1 cellular context compared by ENCODE assay signal in the genomic region with DNA sequence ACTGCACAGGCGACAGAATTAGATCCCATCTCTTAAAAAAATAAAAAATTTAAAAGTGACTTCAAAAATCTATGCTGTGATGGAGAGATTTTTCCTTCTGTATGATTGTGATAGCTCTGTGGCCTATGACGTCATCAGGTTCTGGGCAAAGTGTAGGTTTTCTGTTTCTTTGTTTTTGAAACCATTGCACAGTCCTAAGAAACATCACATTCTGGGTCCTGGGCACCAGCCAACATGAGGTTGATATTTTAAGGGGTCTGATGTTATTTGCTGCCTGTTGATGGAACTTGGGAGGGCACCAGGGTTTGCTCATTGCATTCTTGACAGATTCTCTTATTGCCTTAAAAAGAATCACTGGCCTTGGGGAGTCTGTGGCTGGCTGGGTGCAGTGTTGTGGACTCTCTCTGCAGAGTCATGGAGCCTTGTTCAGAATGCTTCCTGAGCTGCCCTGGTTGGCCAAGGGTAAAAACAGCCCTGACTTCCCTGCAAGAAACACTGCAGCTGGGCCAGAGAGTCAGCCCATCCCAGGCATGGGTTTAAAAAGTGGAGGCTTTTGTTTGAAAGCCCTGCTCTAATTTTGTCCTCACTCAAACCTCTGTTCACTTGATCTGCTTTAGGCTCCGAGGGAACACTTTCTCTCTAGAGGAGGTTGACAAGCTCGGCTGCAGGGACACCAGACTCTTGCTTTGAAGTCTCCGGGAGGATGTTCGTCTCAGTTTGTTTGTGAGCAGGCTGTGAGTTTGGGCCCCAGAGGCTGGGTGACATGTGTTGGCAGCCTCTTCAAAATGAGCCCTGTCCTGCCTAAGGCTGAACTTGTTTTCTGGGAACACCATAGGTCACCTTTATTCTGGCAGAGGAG.
A peak's percentile ranks its signal among the peaks of the same experiment; 100 is the strongest.
TF ChIP-seq lines count a peak whose summit lies in the region.

No MANE protein-coding gene starts in this region.

TF ChIP-seq in HEK293, 187 proteins besides CTCF, POLR2A, EP300 and RAD21:
- 0 out of 2 replicates have a peak, but pooled peaks have one; percentile 20 for TF ChIP-seq ZBTB20 (tag by site-specific recombination; IDR thresholded peaks at IDR 0.05)
- no peak for TF ChIP-seq ZEB2 (tag by site-specific recombination; IDR thresholded peaks at IDR 0.05)
- TF ChIP-seq, protein P1, sequence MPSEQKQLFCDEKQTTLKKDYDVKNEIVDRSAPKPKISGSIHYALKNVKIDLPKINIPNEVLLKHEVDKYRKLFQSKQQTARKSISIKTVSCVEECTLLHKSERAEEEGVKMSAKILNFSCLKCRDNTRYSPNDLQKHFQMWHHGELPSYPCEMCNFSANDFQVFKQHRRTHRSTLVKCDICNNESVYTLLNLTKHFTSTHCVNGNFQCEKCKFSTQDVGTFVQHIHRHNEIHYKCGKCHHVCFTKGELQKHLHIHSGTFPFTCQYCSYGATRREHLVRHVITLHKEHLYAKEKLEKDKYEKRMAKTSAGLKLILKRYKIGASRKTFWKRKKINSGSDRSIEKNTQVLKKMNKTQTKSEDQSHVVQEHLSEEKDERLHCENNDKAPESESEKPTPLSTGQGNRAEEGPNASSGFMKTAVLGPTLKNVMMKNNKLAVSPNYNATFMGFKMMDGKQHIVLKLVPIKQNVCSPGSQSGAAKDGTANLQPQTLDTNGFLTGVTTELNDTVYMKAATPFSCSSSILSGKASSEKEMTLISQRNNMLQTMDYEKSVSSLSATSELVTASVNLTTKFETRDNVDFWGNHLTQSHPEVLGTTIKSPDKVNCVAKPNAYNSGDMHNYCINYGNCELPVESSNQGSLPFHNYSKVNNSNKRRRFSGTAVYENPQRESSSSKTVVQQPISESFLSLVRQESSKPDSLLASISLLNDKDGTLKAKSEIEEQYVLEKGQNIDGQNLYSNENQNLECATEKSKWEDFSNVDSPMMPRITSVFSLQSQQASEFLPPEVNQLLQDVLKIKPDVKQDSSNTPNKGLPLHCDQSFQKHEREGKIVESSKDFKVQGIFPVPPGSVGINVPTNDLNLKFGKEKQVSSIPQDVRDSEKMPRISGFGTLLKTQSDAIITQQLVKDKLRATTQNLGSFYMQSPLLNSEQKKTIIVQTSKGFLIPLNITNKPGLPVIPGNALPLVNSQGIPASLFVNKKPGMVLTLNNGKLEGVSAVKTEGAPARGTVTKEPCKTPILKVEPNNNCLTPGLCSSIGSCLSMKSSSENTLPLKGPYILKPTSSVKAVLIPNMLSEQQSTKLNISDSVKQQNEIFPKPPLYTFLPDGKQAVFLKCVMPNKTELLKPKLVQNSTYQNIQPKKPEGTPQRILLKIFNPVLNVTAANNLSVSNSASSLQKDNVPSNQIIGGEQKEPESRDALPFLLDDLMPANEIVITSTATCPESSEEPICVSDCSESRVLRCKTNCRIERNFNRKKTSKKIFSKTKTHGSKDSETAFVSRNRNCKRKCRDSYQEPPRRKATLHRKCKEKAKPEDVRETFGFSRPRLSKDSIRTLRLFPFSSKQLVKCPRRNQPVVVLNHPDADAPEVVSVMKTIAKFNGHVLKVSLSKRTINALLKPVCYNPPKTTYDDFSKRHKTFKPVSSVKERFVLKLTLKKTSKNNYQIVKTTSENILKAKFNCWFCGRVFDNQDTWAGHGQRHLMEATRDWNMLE (tag by site-specific recombination; conservative IDR thresholded peaks at IDR 0.05; ENCODE audit: low read depth) = no peak
- TF ChIP-seq ZFP41 (tag by site-specific recombination; IDR thresholded peaks at IDR 0.05; ENCODE audit: borderline replicate concordance) = no peak
- no peak for TF ChIP-seq ZNF341 (tag by site-specific recombination; IDR thresholded peaks at IDR 0.05; ENCODE audit: low read depth)
